1 cellular context compared by ENCODE assay signal in genomic region chr2:75800456-75800855, GRCh38.
TF ChIP-seq lines count a peak whose summit lies in the region.

No MANE protein-coding gene starts in this region.

TF ChIP-seq in GM12878, 131 proteins besides CTCF, POLR2A, EP300 and RAD21 (continued from another document and continues in another):
- TF ChIP-seq ZBTB11 (CRISPR knock-in tag; IDR thresholded peaks at IDR 0.05) (no peak), RUNX3 (IDR thresholded peaks at IDR 0.05; ENCODE audit: low read length) (peak; percentile 96), FOXK2 (IDR thresholded peaks at IDR 0.05) (no peak), ZNF384 (IDR thresholded peaks at IDR 0.05; ENCODE audit: borderline replicate concordance, low read depth, low read length) (no peak), BCL11A (IDR thresholded peaks at IDR 0.05; ENCODE audit: low read depth, low read length) (peak; percentile 92), USF2 (IDR thresholded peaks at IDR 0.05; ENCODE audit: borderline replicate concordance, low read depth, low read length) (no peak), ZNF592 (IDR thresholded peaks at IDR 0.05) (no peak), SMAD5 (IDR thresholded peaks at IDR 0.05; ENCODE audit: low read depth) (no peak), GABPA (IDR thresholded peaks at IDR 0.05; ENCODE audit: low read depth) (0 out of 2 replicates have a peak, but pooled peaks have one; percentile 30), CREB1 (IDR thresholded peaks at IDR 0.05; ENCODE audit: low read depth) (peak; percentile 46; the same call in 1 of the 2 replicates), ZNF217 (IDR thresholded peaks at IDR 0.05) (no peak), SREBF1 (IDR thresholded peaks at IDR 0.05; ENCODE audit: low read length) (no peak), EZH2 (IDR thresholded peaks at IDR 0.05; ENCODE audit: borderline replicate concordance, control insufficient read depth, low read depth, low read length) (no peak), USF1 (IDR thresholded peaks at IDR 0.05; ENCODE audit: borderline replicate concordance, extremely low read length, insufficient read depth, low read depth, low read length) (no peak), CHD2 (IDR thresholded peaks at IDR 0.05; ENCODE audit: borderline replicate concordance, low read depth, low read length) (no peak), RB1 (IDR thresholded peaks at IDR 0.05; ENCODE audit: borderline replicate concordance) (no peak), TCF7 (IDR thresholded peaks at IDR 0.05; ENCODE audit: borderline replicate concordance) (peak; percentile 79), ZSCAN29 (IDR thresholded peaks at IDR 0.05) (no peak), MLLT1 (IDR thresholded peaks at IDR 0.05) (no peak), REST (IDR thresholded peaks at IDR 0.05; ENCODE audit: low read depth, low read length) (no peak), IKZF2 (IDR thresholded peaks at IDR 0.05) (peak; percentile 81 to 89), ZNF274 (IDR thresholded peaks at IDR 0.05; ENCODE audit: insufficient read depth, insufficient read length) (no peak), BCL3 (IDR thresholded peaks at IDR 0.05; ENCODE audit: borderline replicate concordance, insufficient read depth, low read depth, low read length, poor library complexity, severe bottlenecking) (peak; percentile 66), SMARCA5 (IDR thresholded peaks at IDR 0.05) (no peak), KDM1A (IDR thresholded peaks at IDR 0.05; ENCODE audit: borderline replicate concordance) (no peak), HSF1 (IDR thresholded peaks at IDR 0.05; ENCODE audit: low read depth, low read length) (no peak), ATF7 (IDR thresholded peaks at IDR 0.05; ENCODE audit: low read depth) (no peak), YY1 (IDR thresholded peaks at IDR 0.05; ENCODE audit: low read depth, low read length) (no peak), ZBTB40 (IDR thresholded peaks at IDR 0.05; ENCODE audit: borderline replicate concordance) (no peak), SP1 (IDR thresholded peaks at IDR 0.05; ENCODE audit: low read depth, low read length) (no peak), ASH2L (IDR thresholded peaks at IDR 0.05; ENCODE audit: borderline replicate concordance, low read depth) (no peak), MEF2B (IDR thresholded peaks at IDR 0.05; ENCODE audit: partially characterized antibody, poor library complexity, severe bottlenecking) (no peak)
